In genomic region chr14:89368490-89369477, GRCh38 we compare ENCODE assay signal across 15 cellular contexts. TPM values are rescaled to one million over a fixed set of nuclear protein-coding genes. Genes with fewer than 3 reads are reported as not detected.
DNase-seq lines count a peak whose midpoint lies in the region; ATAC-seq and TF ChIP-seq lines count a peak whose summit lies in the region.
"Had no signal": no experiment of that assay in that cellular context is flagged by ENCODE, and none has a peak within 500 bp of the region (broad histone marks: within the 10 kb centered on the region; RNA-seq: fewer than 3 reads in every experiment).

No MANE protein-coding gene starts in this region.

- TF ChIP-seq CTCF in endothelial cell (IDR thresholded peaks at IDR 0.05; ENCODE audit: unreplicated experiment) (no peak), neutrophil (IDR thresholded peaks at IDR 0.05) (no peak)

- H3K27me3 ChIP-seq in CD8-positive, alpha-beta memory T cell (ENCODE audit: insufficient read depth, low read length, poor library complexity, severe bottlenecking), result no peaks in the 10 kb centered on the region
- no peaks in the 10 kb centered on the region for H3K27me3 ChIP-seq in neutrophil
- H3K27me3 ChIP-seq: sigmoid colon had no signal

- H3K4me1 Mint-ChIP-seq in CD8-positive, alpha-beta memory T cell, result peaks cover 76 to 92% (median 83%) of the 10 kb centered on the region in 3 donors
- peaks cover 41% of the 10 kb centered on the region for H3K4me1 Mint-ChIP-seq in endothelial cell (ENCODE audit: unreplicated experiment)

- no peaks in the 10 kb centered on the region for H3K9me3 ChIP-seq in CD8-positive, alpha-beta memory T cell (ENCODE audit: low read length)
- no peaks in the 10 kb centered on the region for H3K9me3 ChIP-seq in neutrophil
- H3K9me3 ChIP-seq: sigmoid colon, thoracic aorta had no signal

- no peaks in the 10 kb centered on the region for H3K27me3 Mint-ChIP-seq in CD8-positive, alpha-beta memory T cell
- H3K27me3 Mint-ChIP-seq in endothelial cell (ENCODE audit: unreplicated experiment), result peaks cover 9% of the 10 kb centered on the region

- peak overlapping the region in 1 of 7 donors; percentile 15 for H3K4me3 Mint-ChIP-seq in CD8-positive, alpha-beta memory T cell
- no peak overlapping the region for H3K4me3 Mint-ChIP-seq in endothelial cell (ENCODE audit: unreplicated experiment)
- H3K4me3 Mint-ChIP-seq: mesothelial cell of epicardium had no signal

- H3K9me3 Mint-ChIP-seq in CD8-positive, alpha-beta memory T cell, result no peaks in the 10 kb centered on the region
- H3K9me3 Mint-ChIP-seq in endothelial cell (ENCODE audit: unreplicated experiment), result no peaks in the 10 kb centered on the region

- peaks cover 0 to 3% (median 2%) of the 10 kb centered on the region in 3 donors for H3K36me3 Mint-ChIP-seq in CD8-positive, alpha-beta memory T cell
- H3K36me3 Mint-ChIP-seq in endothelial cell (ENCODE audit: low read depth, unreplicated experiment), result peaks cover 8% of the 10 kb centered on the region

- ATAC-seq in GM21360 (IDR thresholded peaks at IDR 0.05; ENCODE audit: unreplicated experiment), result no peak
- ATAC-seq in activated CD4-positive, CD25-positive, alpha-beta regulatory T cell treated with anti-CD3 and anti-CD28 coated beads, Interleukin-2, amount 50 U/mL, for 24 hours, result no peak
- no peak for ATAC-seq in GM21825 (IDR thresholded peaks at IDR 0.05; ENCODE audit: unreplicated experiment)
- ATAC-seq: PC-3 had no signal

- POLR2A ChIA-PET in CD8-positive, alpha-beta memory T cell (lab: Charles Lee), result no interaction called here

- peaks cover 49% of the 10 kb centered on the region for H3K4me1 ChIP-seq in CD8-positive, alpha-beta memory T cell (ENCODE audit: insufficient read depth, low read length)
- peaks cover 49 to 50% of the 10 kb centered on the region in 2 experiments for H3K4me1 ChIP-seq in neutrophil (ENCODE audit: control insufficient read depth in 1 of 2, insufficient read depth in 1 of 2, low read depth in 1 of 2, low read length in 1 of 2)

- no peak for DNase-seq in CD8-positive, alpha-beta memory T cell
- DNase-seq in HuH-7.5 (ENCODE audit: low spot score) (peak; percentile 71), endothelial cell (ENCODE audit: low spot score) (no peak), NCI-H2081 treated with DMSO at 0.1 percent for 48 hours (lab: John Stamatoyannopoulos, UW) (no peak)
- DNase-seq: erythroblast, NCI-H345, PC-3, sigmoid colon, T1000 had no signal

- no peak overlapping the region for H3K27ac ChIP-seq in CD8-positive, alpha-beta memory T cell (ENCODE audit: low read depth, low read length)
- H3K27ac ChIP-seq in neutrophil, result peak overlapping the region; percentile 27
- H3K27ac ChIP-seq: thoracic aorta had no signal

- H3K4me3 ChIP-seq in CD8-positive, alpha-beta memory T cell (ENCODE audit: low read length), result no peak overlapping the region
- no peak overlapping the region for H3K4me3 ChIP-seq in neutrophil (ENCODE audit: low read depth in 1 of 2, low read length in 1 of 2)
- H3K4me3 ChIP-seq: sigmoid colon had no signal

- CTCF ChIA-PET in CD8-positive, alpha-beta memory T cell (lab: Charles Lee), result no interaction called here

- H3K36me3 ChIP-seq in CD8-positive, alpha-beta memory T cell (ENCODE audit: insufficient read depth, low read length), result no peaks in the 10 kb centered on the region
- H3K36me3 ChIP-seq in neutrophil, result no peaks in the 10 kb centered on the region
- H3K36me3 ChIP-seq: sigmoid colon, thoracic aorta had no signal

- H3K27ac Mint-ChIP-seq in CD8-positive, alpha-beta memory T cell, result peak overlapping the region in 6 of 8 donors; percentile 26 to 78 (median 56)
- H3K27ac Mint-ChIP-seq in endothelial cell (ENCODE audit: unreplicated experiment), result peak overlapping the region; percentile 30
- H3K27ac Mint-ChIP-seq: mesothelial cell of epicardium had no signal

RNA-seq across cellular contexts. Expression of gene FOXN3, which starts 48.2 kb away (rescaled TPM):
- total RNA-seq in CD8-positive, alpha-beta memory T cell, result 10 to 100 TPM; 73.9 to 74.8 TPM
- 136 TPM for polyA plus RNA-seq in CD8-positive, alpha-beta memory T cell
- 108 TPM for total RNA-seq in endothelial cell (ENCODE audit: unreplicated experiment)
